Comparison of ENCODE assay signal across 1 cellular context in genomic region chr1:203612932-203613682, GRCh38.
TF ChIP-seq lines count a peak whose summit lies in the region.

No MANE protein-coding gene starts in this region.

TF ChIP-seq in K562, 482 proteins besides CTCF, POLR2A, EP300 and RAD21 (continues in another document):
- peak; percentile 48; the same call in 1 of the 2 replicates for TF ChIP-seq L3MBTL2 (IDR thresholded peaks at IDR 0.05)
- peak; percentile 39 for TF ChIP-seq CBFA2T3 (IDR thresholded peaks at IDR 0.05)
- peak; percentile 28; the same call in 1 of the 2 replicates for TF ChIP-seq GABPB1 (CRISPR knock-in tag; IDR thresholded peaks at IDR 0.05)
- no peak for TF ChIP-seq GATAD2B (IDR thresholded peaks at IDR 0.05; ENCODE audit: borderline replicate concordance)
- TF ChIP-seq DPF2 (IDR thresholded peaks at IDR 0.05): 0 out of 2 replicates have a peak, but pooled peaks have one; percentile 7
- peak; percentile 95 for TF ChIP-seq ZNF175 (CRISPR knock-in tag; IDR thresholded peaks at IDR 0.05; ENCODE audit: low read depth)
- peak; percentile 57 for TF ChIP-seq ATF7 (IDR thresholded peaks at IDR 0.05)
- TF ChIP-seq RNF2 (IDR thresholded peaks at IDR 0.05): peak; percentile 60; the same call in 1 of the 2 replicates
- TF ChIP-seq ARID1B (IDR thresholded peaks at IDR 0.05): peak; percentile 68; the same call in 1 of the 2 replicates
- peak; percentile 56 for TF ChIP-seq CEBPB (tag; IDR thresholded peaks at IDR 0.05)
- TF ChIP-seq ZNF766 (CRISPR knock-in tag; conservative IDR thresholded peaks at IDR 0.05): peak; percentile 56; the same call in 1 of the 2 replicates
- no peak for TF ChIP-seq PTTG1 (tag; IDR thresholded peaks at IDR 0.05; ENCODE audit: low read depth)
- no peak for TF ChIP-seq ZNF780A (CRISPR knock-in tag; IDR thresholded peaks at IDR 0.05)
- peak; percentile 63; the same call in 1 of the 2 replicates for TF ChIP-seq SMARCA4 (IDR thresholded peaks at IDR 0.05)
- peak; percentile 13 for TF ChIP-seq RBM25 (IDR thresholded peaks at IDR 0.05; ENCODE audit: low read depth, low read length, severe bottlenecking)
- no peak for TF ChIP-seq NKRF (IDR thresholded peaks at IDR 0.05; ENCODE audit: borderline replicate concordance)
- no peak for TF ChIP-seq NR2C2 (CRISPR knock-in tag; IDR thresholded peaks at IDR 0.05)
- TF ChIP-seq NR2C2 (tag; IDR thresholded peaks at IDR 0.05): peak; percentile 47; the same call in 1 of the 2 replicates
- no peak for TF ChIP-seq FOXA3 (CRISPR knock-in tag; conservative IDR thresholded peaks at IDR 0.05 in 1 of 2, IDR thresholded peaks at IDR 0.05 in 1 of 2)
- no peak for TF ChIP-seq ID3 (CRISPR knock-in tag; IDR thresholded peaks at IDR 0.05)
- peak; percentile 38 for TF ChIP-seq ID3 (tag; IDR thresholded peaks at IDR 0.05)
- no peak for TF ChIP-seq E2F3 (CRISPR knock-in tag; IDR thresholded peaks at IDR 0.05)
- TF ChIP-seq KLF16 (IDR thresholded peaks at IDR 0.05): peak; percentile 49; the same call in 1 of the 2 replicates
- TF ChIP-seq YY1 (IDR thresholded peaks at IDR 0.05; ENCODE audit: borderline replicate concordance in 1 of 3, control insufficient read depth in 1 of 3, extremely low read depth in 1 of 3, insufficient read depth in 3 of 3, insufficient read length in 1 of 3, insufficient replicate concordance in 2 of 3, low read depth in 1 of 3, low read length in 2 of 3): peak in 2 of 3 experiments; percentile 39 to 70
- TF ChIP-seq NCOR1 (IDR thresholded peaks at IDR 0.05): 0 out of 2 replicates have a peak, but pooled peaks have one; percentile 25
- TF ChIP-seq PRMT5 (CRISPR knock-in tag; IDR thresholded peaks at IDR 0.05): no peak
- TF ChIP-seq ZNF589 (CRISPR knock-in tag; IDR thresholded peaks at IDR 0.05; ENCODE audit: low read depth): 0 out of 2 replicates have a peak, but pooled peaks have one; percentile 63
- TF ChIP-seq E2F8 (IDR thresholded peaks at IDR 0.05; ENCODE audit: low read depth, partially characterized antibody): peak; percentile 34
- peak; percentile 75; the same call in 1 of the 2 replicates for TF ChIP-seq TEAD4 (IDR thresholded peaks at IDR 0.05; ENCODE audit: low read length)
- TF ChIP-seq TEAD4 (CRISPR knock-in tag; IDR thresholded peaks at IDR 0.05; ENCODE audit: borderline replicate concordance): no peak
- TF ChIP-seq, protein P1, sequence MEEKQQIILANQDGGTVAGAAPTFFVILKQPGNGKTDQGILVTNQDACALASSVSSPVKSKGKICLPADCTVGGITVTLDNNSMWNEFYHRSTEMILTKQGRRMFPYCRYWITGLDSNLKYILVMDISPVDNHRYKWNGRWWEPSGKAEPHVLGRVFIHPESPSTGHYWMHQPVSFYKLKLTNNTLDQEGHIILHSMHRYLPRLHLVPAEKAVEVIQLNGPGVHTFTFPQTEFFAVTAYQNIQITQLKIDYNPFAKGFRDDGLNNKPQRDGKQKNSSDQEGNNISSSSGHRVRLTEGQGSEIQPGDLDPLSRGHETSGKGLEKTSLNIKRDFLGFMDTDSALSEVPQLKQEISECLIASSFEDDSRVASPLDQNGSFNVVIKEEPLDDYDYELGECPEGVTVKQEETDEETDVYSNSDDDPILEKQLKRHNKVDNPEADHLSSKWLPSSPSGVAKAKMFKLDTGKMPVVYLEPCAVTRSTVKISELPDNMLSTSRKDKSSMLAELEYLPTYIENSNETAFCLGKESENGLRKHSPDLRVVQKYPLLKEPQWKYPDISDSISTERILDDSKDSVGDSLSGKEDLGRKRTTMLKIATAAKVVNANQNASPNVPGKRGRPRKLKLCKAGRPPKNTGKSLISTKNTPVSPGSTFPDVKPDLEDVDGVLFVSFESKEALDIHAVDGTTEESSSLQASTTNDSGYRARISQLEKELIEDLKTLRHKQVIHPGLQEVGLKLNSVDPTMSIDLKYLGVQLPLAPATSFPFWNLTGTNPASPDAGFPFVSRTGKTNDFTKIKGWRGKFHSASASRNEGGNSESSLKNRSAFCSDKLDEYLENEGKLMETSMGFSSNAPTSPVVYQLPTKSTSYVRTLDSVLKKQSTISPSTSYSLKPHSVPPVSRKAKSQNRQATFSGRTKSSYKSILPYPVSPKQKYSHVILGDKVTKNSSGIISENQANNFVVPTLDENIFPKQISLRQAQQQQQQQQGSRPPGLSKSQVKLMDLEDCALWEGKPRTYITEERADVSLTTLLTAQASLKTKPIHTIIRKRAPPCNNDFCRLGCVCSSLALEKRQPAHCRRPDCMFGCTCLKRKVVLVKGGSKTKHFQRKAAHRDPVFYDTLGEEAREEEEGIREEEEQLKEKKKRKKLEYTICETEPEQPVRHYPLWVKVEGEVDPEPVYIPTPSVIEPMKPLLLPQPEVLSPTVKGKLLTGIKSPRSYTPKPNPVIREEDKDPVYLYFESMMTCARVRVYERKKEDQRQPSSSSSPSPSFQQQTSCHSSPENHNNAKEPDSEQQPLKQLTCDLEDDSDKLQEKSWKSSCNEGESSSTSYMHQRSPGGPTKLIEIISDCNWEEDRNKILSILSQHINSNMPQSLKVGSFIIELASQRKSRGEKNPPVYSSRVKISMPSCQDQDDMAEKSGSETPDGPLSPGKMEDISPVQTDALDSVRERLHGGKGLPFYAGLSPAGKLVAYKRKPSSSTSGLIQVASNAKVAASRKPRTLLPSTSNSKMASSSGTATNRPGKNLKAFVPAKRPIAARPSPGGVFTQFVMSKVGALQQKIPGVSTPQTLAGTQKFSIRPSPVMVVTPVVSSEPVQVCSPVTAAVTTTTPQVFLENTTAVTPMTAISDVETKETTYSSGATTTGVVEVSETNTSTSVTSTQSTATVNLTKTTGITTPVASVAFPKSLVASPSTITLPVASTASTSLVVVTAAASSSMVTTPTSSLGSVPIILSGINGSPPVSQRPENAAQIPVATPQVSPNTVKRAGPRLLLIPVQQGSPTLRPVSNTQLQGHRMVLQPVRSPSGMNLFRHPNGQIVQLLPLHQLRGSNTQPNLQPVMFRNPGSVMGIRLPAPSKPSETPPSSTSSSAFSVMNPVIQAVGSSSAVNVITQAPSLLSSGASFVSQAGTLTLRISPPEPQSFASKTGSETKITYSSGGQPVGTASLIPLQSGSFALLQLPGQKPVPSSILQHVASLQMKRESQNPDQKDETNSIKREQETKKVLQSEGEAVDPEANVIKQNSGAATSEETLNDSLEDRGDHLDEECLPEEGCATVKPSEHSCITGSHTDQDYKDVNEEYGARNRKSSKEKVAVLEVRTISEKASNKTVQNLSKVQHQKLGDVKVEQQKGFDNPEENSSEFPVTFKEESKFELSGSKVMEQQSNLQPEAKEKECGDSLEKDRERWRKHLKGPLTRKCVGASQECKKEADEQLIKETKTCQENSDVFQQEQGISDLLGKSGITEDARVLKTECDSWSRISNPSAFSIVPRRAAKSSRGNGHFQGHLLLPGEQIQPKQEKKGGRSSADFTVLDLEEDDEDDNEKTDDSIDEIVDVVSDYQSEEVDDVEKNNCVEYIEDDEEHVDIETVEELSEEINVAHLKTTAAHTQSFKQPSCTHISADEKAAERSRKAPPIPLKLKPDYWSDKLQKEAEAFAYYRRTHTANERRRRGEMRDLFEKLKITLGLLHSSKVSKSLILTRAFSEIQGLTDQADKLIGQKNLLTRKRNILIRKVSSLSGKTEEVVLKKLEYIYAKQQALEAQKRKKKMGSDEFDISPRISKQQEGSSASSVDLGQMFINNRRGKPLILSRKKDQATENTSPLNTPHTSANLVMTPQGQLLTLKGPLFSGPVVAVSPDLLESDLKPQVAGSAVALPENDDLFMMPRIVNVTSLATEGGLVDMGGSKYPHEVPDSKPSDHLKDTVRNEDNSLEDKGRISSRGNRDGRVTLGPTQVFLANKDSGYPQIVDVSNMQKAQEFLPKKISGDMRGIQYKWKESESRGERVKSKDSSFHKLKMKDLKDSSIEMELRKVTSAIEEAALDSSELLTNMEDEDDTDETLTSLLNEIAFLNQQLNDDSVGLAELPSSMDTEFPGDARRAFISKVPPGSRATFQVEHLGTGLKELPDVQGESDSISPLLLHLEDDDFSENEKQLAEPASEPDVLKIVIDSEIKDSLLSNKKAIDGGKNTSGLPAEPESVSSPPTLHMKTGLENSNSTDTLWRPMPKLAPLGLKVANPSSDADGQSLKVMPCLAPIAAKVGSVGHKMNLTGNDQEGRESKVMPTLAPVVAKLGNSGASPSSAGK (IDR thresholded peaks at IDR 0.05): peak; percentile 20; the same call in 1 of the 2 replicates
- TF ChIP-seq, protein P2, sequence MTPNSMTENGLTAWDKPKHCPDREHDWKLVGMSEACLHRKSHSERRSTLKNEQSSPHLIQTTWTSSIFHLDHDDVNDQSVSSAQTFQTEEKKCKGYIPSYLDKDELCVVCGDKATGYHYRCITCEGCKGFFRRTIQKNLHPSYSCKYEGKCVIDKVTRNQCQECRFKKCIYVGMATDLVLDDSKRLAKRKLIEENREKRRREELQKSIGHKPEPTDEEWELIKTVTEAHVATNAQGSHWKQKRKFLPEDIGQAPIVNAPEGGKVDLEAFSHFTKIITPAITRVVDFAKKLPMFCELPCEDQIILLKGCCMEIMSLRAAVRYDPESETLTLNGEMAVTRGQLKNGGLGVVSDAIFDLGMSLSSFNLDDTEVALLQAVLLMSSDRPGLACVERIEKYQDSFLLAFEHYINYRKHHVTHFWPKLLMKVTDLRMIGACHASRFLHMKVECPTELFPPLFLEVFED (CRISPR knock-in tag; conservative IDR thresholded peaks at IDR 0.05): 0 out of 2 replicates have a peak, but pooled peaks have one; percentile 9
- 0 out of 2 replicates have a peak, but pooled peaks have one; percentile 47 for TF ChIP-seq DIDO1 (tag; IDR thresholded peaks at IDR 0.05; ENCODE audit: low read depth)
- TF ChIP-seq LEF1 (IDR thresholded peaks at IDR 0.05): peak; percentile 76; the same call in 1 of the 2 replicates
- peak; percentile 20; the same call in 1 of the 2 replicates for TF ChIP-seq CREM (IDR thresholded peaks at IDR 0.05; ENCODE audit: low read depth)
- TF ChIP-seq, protein P3, sequence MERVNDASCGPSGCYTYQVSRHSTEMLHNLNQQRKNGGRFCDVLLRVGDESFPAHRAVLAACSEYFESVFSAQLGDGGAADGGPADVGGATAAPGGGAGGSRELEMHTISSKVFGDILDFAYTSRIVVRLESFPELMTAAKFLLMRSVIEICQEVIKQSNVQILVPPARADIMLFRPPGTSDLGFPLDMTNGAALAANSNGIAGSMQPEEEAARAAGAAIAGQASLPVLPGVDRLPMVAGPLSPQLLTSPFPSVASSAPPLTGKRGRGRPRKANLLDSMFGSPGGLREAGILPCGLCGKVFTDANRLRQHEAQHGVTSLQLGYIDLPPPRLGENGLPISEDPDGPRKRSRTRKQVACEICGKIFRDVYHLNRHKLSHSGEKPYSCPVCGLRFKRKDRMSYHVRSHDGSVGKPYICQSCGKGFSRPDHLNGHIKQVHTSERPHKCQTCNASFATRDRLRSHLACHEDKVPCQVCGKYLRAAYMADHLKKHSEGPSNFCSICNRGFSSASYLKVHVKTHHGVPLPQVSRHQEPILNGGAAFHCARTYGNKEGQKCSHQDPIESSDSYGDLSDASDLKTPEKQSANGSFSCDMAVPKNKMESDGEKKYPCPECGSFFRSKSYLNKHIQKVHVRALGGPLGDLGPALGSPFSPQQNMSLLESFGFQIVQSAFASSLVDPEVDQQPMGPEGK (CRISPR knock-in tag; IDR thresholded peaks at IDR 0.05; ENCODE audit: borderline replicate concordance): peak; percentile 10; the same call in 1 of the 2 replicates
- no peak for TF ChIP-seq ZKSCAN8 (CRISPR knock-in tag; IDR thresholded peaks at IDR 0.05)
- TF ChIP-seq CCNT2 (IDR thresholded peaks at IDR 0.05; ENCODE audit: borderline replicate concordance, extremely low read depth, insufficient read length, low read depth, low read length): peak; percentile 25
- no peak for TF ChIP-seq THAP7 (CRISPR knock-in tag; IDR thresholded peaks at IDR 0.05)
- peak; percentile 1 to 58; a peak in 2 of 4 replicates for TF ChIP-seq FOXK2 (conservative IDR thresholded peaks at IDR 0.05 in 1 of 2, IDR thresholded peaks at IDR 0.05 in 1 of 2; ENCODE audit: low read depth in 2 of 2)
- peak; percentile 56; the same call in 1 of the 2 replicates for TF ChIP-seq SMARCE1 (IDR thresholded peaks at IDR 0.05)
- no peak for TF ChIP-seq ZNF140 (CRISPR knock-in tag; IDR thresholded peaks at IDR 0.05)
- peak; percentile 48; the same call in 1 of the 2 replicates for TF ChIP-seq BACH1 (tag; IDR thresholded peaks at IDR 0.05)
